In genomic region chr2:7097353-7097895, GRCh38 we compare ENCODE assay signal across 8 cellular contexts.
DNase-seq lines count a peak whose midpoint lies in the region; ATAC-seq and TF ChIP-seq lines count a peak whose summit lies in the region.

No MANE protein-coding gene starts in this region.

- peak; percentile 60 to 87 (median 70) for DNase-seq in CD8-positive, alpha-beta T cell
- peak; percentile 72 for DNase-seq in NCI-H526 treated with DMSO at 0.1 percent for 48 hours (lab: John Stamatoyannopoulos, UW)
- DNase-seq in activated CD4-positive, alpha-beta memory T cell treated with anti-CD3 and anti-CD28 coated beads, Interleukin-2, amount 10 ng/mL, durations not matched to agents 7 days and 5 days, result peak; percentile 78
- DNase-seq in effector CD4-positive, alpha-beta T cell, result peak; percentile 62
- DNase-seq in mesenchymal stem cell, result peak; percentile 62
- peak; percentile 23 to 42 for DNase-seq in stimulated activated CD8-positive, alpha-beta memory T cell treated with anti-CD3 and anti-CD28 coated beads, Interleukin-15, amount 100 ng/mL, for 4 hours (ENCODE audit: low read depth in 2 of 2)

- no peak overlapping the region for H4K8ac ChIP-seq in mesenchymal stem cell (ENCODE audit: low read length)

- H3K9me3 Mint-ChIP-seq in CD8-positive, alpha-beta T cell, result no peaks in the 10 kb centered on the region
- no peaks in the 10 kb centered on the region for H3K9me3 Mint-ChIP-seq in activated CD4-positive, alpha-beta memory T cell treated with anti-CD3 and anti-CD28 coated beads, Interleukin-2, amount 10 ng/mL, durations not matched to agents 7 days and 5 days

- POLR2A ChIA-PET in CD8-positive, alpha-beta T cell (lab: Charles Lee), result interaction anchor here (1.0 to 1.5 kb wide), 2 partner anchors 39 to 1584 kb away, joined by 3 to 4 read pairs; partner anchors contain the start of gene ID2
- POLR2A ChIA-PET in activated CD4-positive, alpha-beta memory T cell treated with anti-CD3 and anti-CD28 coated beads, Interleukin-2, amount 10 ng/mL, durations not matched to agents 7 days and 5 days (lab: Charles Lee), result no interaction called here

- no peak overlapping the region for H2BK120ac ChIP-seq in mesenchymal stem cell (ENCODE audit: low read depth, low read length)

- peak; percentile 90 for ATAC-seq in CD8-positive, alpha-beta T cell
- peak; percentile 91 for ATAC-seq in GM19452 (IDR thresholded peaks at IDR 0.05; ENCODE audit: unreplicated experiment)
- ATAC-seq in HG03520 (IDR thresholded peaks at IDR 0.05; ENCODE audit: unreplicated experiment), result peak; percentile 76

- H3K36me3 ChIP-seq in CD8-positive, alpha-beta T cell (ENCODE audit: insufficient read depth, low read length), result no peaks in the 10 kb centered on the region
- H3K36me3 ChIP-seq in mesenchymal stem cell (ENCODE audit: control insufficient read depth in 1 of 2, insufficient read depth in 2 of 2, low read depth in 1 of 2, low read length in 2 of 2), result no peaks in the 10 kb centered on the region

- H3K18ac ChIP-seq in mesenchymal stem cell (ENCODE audit: low read depth in 1 of 2, low read length in 2 of 2), result no peak overlapping the region

- H3K27me3 ChIP-seq in CD8-positive, alpha-beta T cell (ENCODE audit: insufficient read depth, low read length), result no peaks in the 10 kb centered on the region
- no peaks in the 10 kb centered on the region for H3K27me3 ChIP-seq in mesenchymal stem cell (ENCODE audit: control insufficient read depth in 1 of 2, insufficient read depth in 1 of 2, low read length in 2 of 2)

- peak overlapping the region; percentile 71 for H3K9ac ChIP-seq in mesenchymal stem cell (ENCODE audit: low read length)

- H3K9me3 ChIP-seq in CD8-positive, alpha-beta T cell (ENCODE audit: low read length), result no peaks in the 10 kb centered on the region
- no peaks in the 10 kb centered on the region for H3K9me3 ChIP-seq in mesenchymal stem cell (ENCODE audit: control insufficient read depth, low read length)

- intact Hi-C loops in CD8-positive, alpha-beta T cell (cut with DNase I, micrococcal nuclease), result loop anchor here (1.0 to 5.0 kb wide), 4 partner anchors 105 to 1664 kb away; no protein-coding TSS in a partner anchor

- no peak overlapping the region for H2AK5ac ChIP-seq in mesenchymal stem cell (ENCODE audit: low read length, severe bottlenecking)

- H2AFZ ChIP-seq in mesenchymal stem cell (ENCODE audit: low read depth, low read length), result no peak overlapping the region

- H3K27ac ChIP-seq in CD8-positive, alpha-beta T cell (ENCODE audit: low read depth, low read length), result no peak overlapping the region
- H3K27ac ChIP-seq in mesenchymal stem cell (ENCODE audit: low read length, poor library complexity, severe bottlenecking), result no peak overlapping the region

- no peak overlapping the region for H2BK15ac ChIP-seq in mesenchymal stem cell (ENCODE audit: low read depth, poor library complexity, severe bottlenecking)

- no peak overlapping the region for H3K4ac ChIP-seq in mesenchymal stem cell (ENCODE audit: low read depth in 1 of 2, low read length in 2 of 2)

- CTCF ChIA-PET in CD8-positive, alpha-beta T cell (lab: Charles Lee), result interaction anchor here (0.6 to 3.2 kb wide), 46 partner anchors 9 to 1888 kb away, joined by 3 to 47 read pairs (median 4); no protein-coding TSS in a partner anchor
- CTCF ChIA-PET in activated CD4-positive, alpha-beta memory T cell treated with anti-CD3 and anti-CD28 coated beads, Interleukin-2, amount 10 ng/mL, durations not matched to agents 7 days and 5 days (lab: Charles Lee), result interaction anchor here (0.7 to 1.7 kb wide), 14 partner anchors 11 to 1652 kb away, joined by 3 to 18 read pairs (median 3); no protein-coding TSS in a partner anchor

- H3K4me3 Mint-ChIP-seq in CD8-positive, alpha-beta T cell, result peak overlapping the region; percentile 78
- peak overlapping the region; percentile 39 for H3K4me3 Mint-ChIP-seq in activated CD4-positive, alpha-beta memory T cell treated with anti-CD3 and anti-CD28 coated beads, Interleukin-2, amount 10 ng/mL, durations not matched to agents 7 days and 5 days

- peaks cover 4% of the 10 kb centered on the region for H3K4me1 Mint-ChIP-seq in CD8-positive, alpha-beta T cell (ENCODE audit: low read depth)
- peaks cover 8% of the 10 kb centered on the region for H3K4me1 Mint-ChIP-seq in activated CD4-positive, alpha-beta memory T cell treated with anti-CD3 and anti-CD28 coated beads, Interleukin-2, amount 10 ng/mL, durations not matched to agents 7 days and 5 days

- no peak overlapping the region for H3K23ac ChIP-seq in mesenchymal stem cell (ENCODE audit: low read length in 2 of 2)

- no peaks in the 10 kb centered on the region for H3K27me3 Mint-ChIP-seq in CD8-positive, alpha-beta T cell (ENCODE audit: low read depth)
- no peaks in the 10 kb centered on the region for H3K27me3 Mint-ChIP-seq in activated CD4-positive, alpha-beta memory T cell treated with anti-CD3 and anti-CD28 coated beads, Interleukin-2, amount 10 ng/mL, durations not matched to agents 7 days and 5 days

- TF ChIP-seq CTCF in CD8-positive, alpha-beta T cell (IDR thresholded peaks at IDR 0.05), result peak; percentile 99

- no peak overlapping the region for H2BK12ac ChIP-seq in mesenchymal stem cell (ENCODE audit: low read length in 2 of 2)

- H3K4me1 ChIP-seq in CD8-positive, alpha-beta T cell (ENCODE audit: insufficient read depth, low read length), result peaks cover 6% of the 10 kb centered on the region
- peaks cover 7% of the 10 kb centered on the region for H3K4me1 ChIP-seq in mesenchymal stem cell (ENCODE audit: control insufficient read depth, insufficient read depth, low read depth, low read length)

- H4K91ac ChIP-seq in mesenchymal stem cell (ENCODE audit: low read length), result no peak overlapping the region

- H2BK5ac ChIP-seq in mesenchymal stem cell (ENCODE audit: low read depth, low read length, poor library complexity, severe bottlenecking), result no peak overlapping the region

- WGBS in mesenchymal stem cell, result 10% methylated on average over 10 of the region's 18 CpGs

- H3K14ac ChIP-seq in mesenchymal stem cell (ENCODE audit: low read length in 2 of 2), result no peak overlapping the region

- no peak overlapping the region for H3K27ac Mint-ChIP-seq in CD8-positive, alpha-beta T cell
- no peak overlapping the region for H3K27ac Mint-ChIP-seq in activated CD4-positive, alpha-beta memory T cell treated with anti-CD3 and anti-CD28 coated beads, Interleukin-2, amount 10 ng/mL, durations not matched to agents 7 days and 5 days

- no peaks in the 10 kb centered on the region for H3K79me1 ChIP-seq in mesenchymal stem cell (replicated peaks; ENCODE audit: low read length, poor library complexity, severe bottlenecking)

- H3K36me3 Mint-ChIP-seq in CD8-positive, alpha-beta T cell, result no peaks in the 10 kb centered on the region
- H3K36me3 Mint-ChIP-seq in activated CD4-positive, alpha-beta memory T cell treated with anti-CD3 and anti-CD28 coated beads, Interleukin-2, amount 10 ng/mL, durations not matched to agents 7 days and 5 days (ENCODE audit: low read depth), result no peaks in the 10 kb centered on the region

- H3K4me3 ChIP-seq in CD8-positive, alpha-beta T cell (ENCODE audit: low read depth, low read length), result peak overlapping the region; percentile 51
- H3K4me3 ChIP-seq in mesenchymal stem cell (ENCODE audit: insufficient read depth in 1 of 2, low read depth in 1 of 2, low read length in 2 of 2), result peak overlapping the region in 1 of 2 experiments; percentile 63

- peak overlapping the region; percentile 66 for H3K4me2 ChIP-seq in mesenchymal stem cell (ENCODE audit: low read length, poor library complexity, severe bottlenecking)
